11 cellular contexts compared by ENCODE assay signal in genomic region chr9:124217839-124218437, GRCh38. TPM values are rescaled to one million over a fixed set of nuclear protein-coding genes. Genes with fewer than 3 reads are reported as not detected.
A peak's percentile ranks its signal among the peaks of the same experiment; 100 is the strongest.
DNase-seq lines count a peak whose midpoint lies in the region; ATAC-seq and TF ChIP-seq lines count a peak whose summit lies in the region.
"Had no signal": no experiment of that assay in that cellular context is flagged by ENCODE, and none has a peak within 500 bp of the region (broad histone marks: within the 10 kb centered on the region; RNA-seq: fewer than 3 reads in every experiment).

No MANE protein-coding gene starts in this region.

- no peaks in the 10 kb centered on the region for H3K9me3 Mint-ChIP-seq in activated CD4-positive, alpha-beta memory T cell treated with anti-CD3 and anti-CD28 coated beads for 36 hours
- H3K9me3 Mint-ChIP-seq: H9 had no signal

- H3K27ac Mint-ChIP-seq in activated CD4-positive, alpha-beta memory T cell treated with anti-CD3 and anti-CD28 coated beads for 36 hours = no peak overlapping the region
- H3K27ac Mint-ChIP-seq: H9 had no signal

- CTCF ChIA-PET in activated CD4-positive, alpha-beta memory T cell treated with anti-CD3 and anti-CD28 coated beads for 36 hours (lab: Charles Lee) = interaction anchor here (0.6 to 2.6 kb wide), 8 partner anchors 9 to 103 kb away, joined by 3 to 12 read pairs (median 3); no protein-coding TSS in a partner anchor

- no peaks in the 10 kb centered on the region for H3K27me3 Mint-ChIP-seq in activated CD4-positive, alpha-beta memory T cell treated with anti-CD3 and anti-CD28 coated beads for 36 hours

- H3K9me3 ChIP-seq in thyroid gland = no peaks in the 10 kb centered on the region
- H3K9me3 ChIP-seq: adrenal gland had no signal

- no peak overlapping the region for H3K27ac ChIP-seq in thyroid gland

- ATAC-seq in HG03045 (IDR thresholded peaks at IDR 0.05; ENCODE audit: unreplicated experiment) = peak; percentile 3

- no peaks in the 10 kb centered on the region for H3K36me3 ChIP-seq in thyroid gland
- H3K36me3 ChIP-seq: adrenal gland had no signal

- POLR2A ChIA-PET in activated CD4-positive, alpha-beta memory T cell treated with anti-CD3 and anti-CD28 coated beads for 36 hours (lab: Charles Lee) = interaction anchor here (0.8 to 2.9 kb wide), 4 partner anchors 9 to 68 kb away, joined by 3 to 15 read pairs (median 3); partner anchors contain the start of gene NEK6

- 89 to 90% methylated on average over 8 of the region's 8 CpGs for WGBS in thyroid gland, 2 donors

- intact Hi-C loops in activated CD4-positive, alpha-beta memory T cell treated with anti-CD3 and anti-CD28 coated beads for 36 hours (cut with micrococcal nuclease) = loop anchor here (1.0 to 2.0 kb wide), 4 partner anchors 8 to 36 kb away; no protein-coding TSS in a partner anchor
- intact Hi-C loops in thyroid gland (cut with DNase I) = no loop called here

- H3K27me3 ChIP-seq in thyroid gland = no peaks in the 10 kb centered on the region
- H3K27me3 ChIP-seq: adrenal gland had no signal

- H3K4me3 Mint-ChIP-seq in activated CD4-positive, alpha-beta memory T cell treated with anti-CD3 and anti-CD28 coated beads for 36 hours = no peak overlapping the region
- H3K4me3 Mint-ChIP-seq: H9 had no signal

- H3K36me3 Mint-ChIP-seq in activated CD4-positive, alpha-beta memory T cell treated with anti-CD3 and anti-CD28 coated beads for 36 hours = no peaks in the 10 kb centered on the region

- peaks cover 0 to 15% of the 10 kb centered on the region in 2 donors for H3K4me1 ChIP-seq in thyroid gland

- peaks cover 56% of the 10 kb centered on the region for H3K4me1 Mint-ChIP-seq in activated CD4-positive, alpha-beta memory T cell treated with anti-CD3 and anti-CD28 coated beads for 36 hours (ENCODE audit: low read depth)
- H3K4me1 Mint-ChIP-seq: H9 had no signal

- peak; percentile 14 for DNase-seq in GDM1 (lab: John Stamatoyannopoulos, UW)
- DNase-seq in activated CD4-positive, alpha-beta memory T cell treated with anti-CD3 and anti-CD28 coated beads for 36 hours = peak; percentile 42
- peak; percentile 47 for DNase-seq in mesenteric fat pad (ENCODE audit: low spot score)
- DNase-seq in thyroid gland = no peak
- no peak for DNase-seq in DMS153 (lab: John Stamatoyannopoulos, UW)
- no peak for DNase-seq in SHP77 (lab: John Stamatoyannopoulos, UW)
- DNase-seq in NCI-H128 (lab: John Stamatoyannopoulos, UW; ENCODE audit: unreplicated experiment) = no peak
- DNase-seq: DMS 273 treated with DMSO at 0.1 percent for 48 hours, H9 had no signal

- H3K4me3 ChIP-seq in thyroid gland (replicated peaks in 1 of 3) = no peak overlapping the region
- H3K4me3 ChIP-seq: adrenal gland had no signal

- no peak for TF ChIP-seq POLR2A in thyroid gland (IDR thresholded peaks at IDR 0.05)

- TF ChIP-seq CTCF in thyroid gland (IDR thresholded peaks at IDR 0.05) = no peak

RNA-seq across cellular contexts. Expression of gene NEK6, which starts 39.8 kb away (rescaled TPM):
- 10 to 100 TPM; 16.1 to 18.8 TPM for total RNA-seq in activated CD4-positive, alpha-beta memory T cell treated with anti-CD3 and anti-CD28 coated beads for 36 hours
- total RNA-seq in mesenteric fat pad (97.9 TPM), thyroid gland (10 to 100 TPM; 10.7 to 12.8 (median 11.0) TPM)

Comparison
In these comparisons a context has a peak if more than half of its experiments do, and no peak if none do; other contexts are left out.
1. DNase-seq: peak in GDM1 (single experiment), activated CD4-positive, alpha-beta memory T cell treated with anti-CD3 and anti-CD28 coated beads for 36 hours (single experiment) and mesenteric fat pad (single experiment); none in thyroid gland (0 of 2), DMS153 (single experiment), SHP77 (0 of 2) and NCI-H128 (single experiment).